In the genomic region with DNA sequence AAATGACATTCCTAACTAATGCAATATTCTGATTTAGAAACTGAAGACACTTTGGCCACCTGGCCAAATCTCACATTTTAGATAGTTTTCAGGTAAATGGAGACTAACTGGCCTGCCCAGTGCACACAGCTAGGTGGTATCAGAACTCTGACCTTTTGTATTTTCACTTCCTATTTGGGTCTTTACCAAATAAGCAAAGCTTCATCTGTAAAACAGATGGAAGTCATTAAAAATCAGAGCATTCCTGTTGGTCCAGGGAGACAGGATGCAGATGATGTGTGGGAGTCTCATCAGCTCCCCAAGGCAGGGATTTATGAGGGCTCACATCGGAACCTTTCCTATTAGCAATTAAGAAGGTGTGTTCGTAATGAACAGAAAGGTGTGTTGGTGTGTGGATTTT, we compare ENCODE assay signal across 25 cellular contexts. TPM values are rescaled to one million over a fixed set of nuclear protein-coding genes. Genes with fewer than 3 reads are reported as not detected.
DNase-seq lines count a peak whose midpoint lies in the region; ATAC-seq, FAIRE-seq and TF ChIP-seq lines count a peak whose summit lies in the region.
"Had no signal": no experiment of that assay in that cellular context is flagged by ENCODE, and none has a peak within 500 bp of the region (broad histone marks: within the 10 kb centered on the region; RNA-seq: fewer than 3 reads in every experiment).

No MANE protein-coding gene starts in this region.

- no peak for TF ChIP-seq CTCF in AG10803 (conservative IDR thresholded peaks at IDR 0.05; ENCODE audit: low read length)
- no peak for TF ChIP-seq CTCF in mesothelial cell of epicardium (IDR thresholded peaks at IDR 0.05; ENCODE audit: unreplicated experiment)
- TF ChIP-seq CTCF in uterus (IDR thresholded peaks at IDR 0.05) = no peak

- H3K4me3 ChIP-seq in AG10803 (ENCODE audit: low read length) = no peak overlapping the region
- no peak overlapping the region for H3K4me3 ChIP-seq in uterus
- H3K4me3 ChIP-seq: ascending aorta, suprapubic skin had no signal

- intact Hi-C loops in uterus (cut with DNase I; ENCODE audit: low total_unique reads) = no loop called here

- peak; percentile 50 for ATAC-seq in SK-N-SH treated with all-trans-retinoic acid at 6 μM for 48 hours
- ATAC-seq in stimulated activated memory B cell treated with anti-CD40 and anti-IgM and Interleukin-4, amounts not matched to agents 10 μg/mL and 1 μg/mL and 100 μg/mL, for 72 hours = no peak
- ATAC-seq: activated CD8-positive, alpha-beta memory T cell treated with anti-CD3 and anti-CD28 coated beads, Interleukin-2, amount 10 ng/mL, durations not matched to agents 7 days and 5 days had no signal

- no peak overlapping the region for H3K4me3 Mint-ChIP-seq in mesothelial cell of epicardium
- no peak overlapping the region for H3K4me3 Mint-ChIP-seq in stimulated activated memory B cell treated with anti-CD40 and anti-IgM and Interleukin-4, amounts not matched to agents 10 μg/mL and 1 μg/mL and 100 μg/mL, for 72 hours
- H3K4me3 Mint-ChIP-seq: activated CD8-positive, alpha-beta memory T cell treated with anti-CD3 and anti-CD28 coated beads, Interleukin-2, amount 10 ng/mL, durations not matched to agents 7 days and 5 days; activated naive CD4-positive, alpha-beta T cell treated with anti-CD3 and anti-CD28 coated beads, Interleukin-2, amount 50 U/mL, for 24 hours; activated T-helper 1 cell treated with anti-CD3 and anti-CD28 coated beads, Interleukin-12 subunit alpha, Interleukin-12 subunit beta, Interleukin-2, Interleukin-4 antibody, amounts not matched to agents 30 ng/mL and 10 ng/mL and 1 ng/mL, durations not matched to agents 14 hours and 24 hours and 36 hours; T-helper 1 cell treated with Interleukin-12 subunit alpha and Interleukin-12 subunit beta and Interleukin-4 antibody, amounts not matched to agents 30 μg/mL and 1 μg/mL, for 36 hours had no signal

- H3K4me1 ChIP-seq in uterus = peaks cover 4 to 5% of the 10 kb centered on the region in 2 donors

- H3K36me3 Mint-ChIP-seq in mesothelial cell of epicardium = no peaks in the 10 kb centered on the region
- no peaks in the 10 kb centered on the region for H3K36me3 Mint-ChIP-seq in stimulated activated memory B cell treated with anti-CD40 and anti-IgM and Interleukin-4, amounts not matched to agents 10 μg/mL and 1 μg/mL and 100 μg/mL, for 72 hours
- H3K36me3 Mint-ChIP-seq: activated CD8-positive, alpha-beta memory T cell treated with anti-CD3 and anti-CD28 coated beads, Interleukin-2, amount 10 ng/mL, durations not matched to agents 7 days and 5 days; activated naive CD4-positive, alpha-beta T cell treated with anti-CD3 and anti-CD28 coated beads, Interleukin-2, amount 50 U/mL, for 24 hours had no signal

- DNase-seq in AG10803 (ENCODE audit: low read depth) (peak; percentile 71), GM12891 (ENCODE audit: insufficient read length, low spot score) (no peak), mesothelial cell of epicardium (ENCODE audit: low spot score in 2 of 2, unreplicated experiment in 2 of 2) (no peak), uterus (no peak), occipital lobe (lab: John Stamatoyannopoulos, UW) (no peak), NCI-H1105 (lab: John Stamatoyannopoulos, UW) (no peak)
- DNase-seq: activated CD4-positive, alpha-beta T cell treated with anti-CD3 and anti-CD28 coated beads for 48 hours; activated CD8-positive, alpha-beta memory T cell treated with anti-CD3 and anti-CD28 coated beads, Interleukin-2, amount 10 ng/mL, durations not matched to agents 7 days and 5 days; DND-41; effector memory CD4-positive, alpha-beta T cell; hypothalamus; islet precursor cell; NCI-H1092 treated with DMSO at 0.1 percent for 48 hours; NCI-H2081 treated with DMSO at 0.1 percent for 48 hours; NCI-H524 treated with DMSO at 0.1 percent for 48 hours; SIG-M5; stimulated activated CD4-positive, alpha-beta T cell treated with anti-CD3 and anti-CD28 coated beads, Interleukin-15, amount 100 ng/mL, for 24 hours had no signal

- H3K36me3 ChIP-seq in uterus = no peaks in the 10 kb centered on the region
- H3K36me3 ChIP-seq: ascending aorta, neutrophil, suprapubic skin had no signal

- H3K9me3 Mint-ChIP-seq in mesothelial cell of epicardium = no peaks in the 10 kb centered on the region
- H3K9me3 Mint-ChIP-seq in stimulated activated memory B cell treated with anti-CD40 and anti-IgM and Interleukin-4, amounts not matched to agents 10 μg/mL and 1 μg/mL and 100 μg/mL, for 72 hours = no peaks in the 10 kb centered on the region
- H3K9me3 Mint-ChIP-seq: activated naive CD4-positive, alpha-beta T cell treated with anti-CD3 and anti-CD28 coated beads, Interleukin-2, amount 50 U/mL, for 24 hours; activated T-helper 1 cell treated with anti-CD3 and anti-CD28 coated beads, Interleukin-12 subunit alpha, Interleukin-12 subunit beta, Interleukin-2, Interleukin-4 antibody, amounts not matched to agents 30 ng/mL and 10 ng/mL and 1 ng/mL, durations not matched to agents 14 hours and 24 hours and 36 hours; T-helper 1 cell treated with Interleukin-12 subunit alpha and Interleukin-12 subunit beta and Interleukin-4 antibody, amounts not matched to agents 30 μg/mL and 1 μg/mL, for 36 hours had no signal

- H3K27ac ChIP-seq in uterus = peak overlapping the region in 1 of 2 donors; percentile 57
- H3K27ac ChIP-seq: ascending aorta, neutrophil, suprapubic skin had no signal

- no peaks in the 10 kb centered on the region for H3K9me3 ChIP-seq in uterus
- H3K9me3 ChIP-seq: ascending aorta, neutrophil, suprapubic skin had no signal

- no peaks in the 10 kb centered on the region for H3K27me3 ChIP-seq in uterus
- H3K27me3 ChIP-seq: ascending aorta, neutrophil, suprapubic skin had no signal

- peak; percentile 62 for FAIRE-seq in GM12891 (lab: Jason Lieb, UNC)

- peaks cover 65% of the 10 kb centered on the region for H3K4me1 Mint-ChIP-seq in mesothelial cell of epicardium
- peaks cover 6% of the 10 kb centered on the region for H3K4me1 Mint-ChIP-seq in stimulated activated memory B cell treated with anti-CD40 and anti-IgM and Interleukin-4, amounts not matched to agents 10 μg/mL and 1 μg/mL and 100 μg/mL, for 72 hours

- peak overlapping the region; percentile 31 for H3K27ac Mint-ChIP-seq in mesothelial cell of epicardium
- H3K27ac Mint-ChIP-seq in stimulated activated memory B cell treated with anti-CD40 and anti-IgM and Interleukin-4, amounts not matched to agents 10 μg/mL and 1 μg/mL and 100 μg/mL, for 72 hours = no peak overlapping the region
- H3K27ac Mint-ChIP-seq: activated CD8-positive, alpha-beta memory T cell treated with anti-CD3 and anti-CD28 coated beads, Interleukin-2, amount 10 ng/mL, durations not matched to agents 7 days and 5 days; activated naive CD4-positive, alpha-beta T cell treated with anti-CD3 and anti-CD28 coated beads, Interleukin-2, amount 50 U/mL, for 24 hours; activated T-helper 1 cell treated with anti-CD3 and anti-CD28 coated beads, Interleukin-12 subunit alpha, Interleukin-12 subunit beta, Interleukin-2, Interleukin-4 antibody, amounts not matched to agents 30 ng/mL and 10 ng/mL and 1 ng/mL, durations not matched to agents 14 hours and 24 hours and 36 hours; T-helper 1 cell treated with Interleukin-12 subunit alpha and Interleukin-12 subunit beta and Interleukin-4 antibody, amounts not matched to agents 30 μg/mL and 1 μg/mL, for 36 hours had no signal

- TF ChIP-seq POLR2A in GM12891 (IDR thresholded peaks at IDR 0.05; ENCODE audit: low read depth, low read length) = no peak
- no peak for TF ChIP-seq POLR2A in uterus (IDR thresholded peaks at IDR 0.05)

- H3K27me3 Mint-ChIP-seq in mesothelial cell of epicardium (ENCODE audit: low read depth) = no peaks in the 10 kb centered on the region
- H3K27me3 Mint-ChIP-seq in stimulated activated memory B cell treated with anti-CD40 and anti-IgM and Interleukin-4, amounts not matched to agents 10 μg/mL and 1 μg/mL and 100 μg/mL, for 72 hours = no peaks in the 10 kb centered on the region
- H3K27me3 Mint-ChIP-seq: activated CD8-positive, alpha-beta memory T cell treated with anti-CD3 and anti-CD28 coated beads, Interleukin-2, amount 10 ng/mL, durations not matched to agents 7 days and 5 days; activated naive CD4-positive, alpha-beta T cell treated with anti-CD3 and anti-CD28 coated beads, Interleukin-2, amount 50 U/mL, for 24 hours had no signal

TF ChIP-seq in GM12891, 5 proteins besides CTCF, POLR2A, EP300 and RAD21:
- TF ChIP-seq TAF1 (IDR thresholded peaks at IDR 0.05; ENCODE audit: low read depth, low read length) (no peak), SPI1 (IDR thresholded peaks at IDR 0.05; ENCODE audit: low read depth, low read length) (peak; percentile 71)

TF ChIP-seq in SK-N-SH treated with all-trans-retinoic acid at 6 μM for 48 hours, 23 proteins besides CTCF, POLR2A, EP300 and RAD21:
- TF ChIP-seq, protein P1, sequence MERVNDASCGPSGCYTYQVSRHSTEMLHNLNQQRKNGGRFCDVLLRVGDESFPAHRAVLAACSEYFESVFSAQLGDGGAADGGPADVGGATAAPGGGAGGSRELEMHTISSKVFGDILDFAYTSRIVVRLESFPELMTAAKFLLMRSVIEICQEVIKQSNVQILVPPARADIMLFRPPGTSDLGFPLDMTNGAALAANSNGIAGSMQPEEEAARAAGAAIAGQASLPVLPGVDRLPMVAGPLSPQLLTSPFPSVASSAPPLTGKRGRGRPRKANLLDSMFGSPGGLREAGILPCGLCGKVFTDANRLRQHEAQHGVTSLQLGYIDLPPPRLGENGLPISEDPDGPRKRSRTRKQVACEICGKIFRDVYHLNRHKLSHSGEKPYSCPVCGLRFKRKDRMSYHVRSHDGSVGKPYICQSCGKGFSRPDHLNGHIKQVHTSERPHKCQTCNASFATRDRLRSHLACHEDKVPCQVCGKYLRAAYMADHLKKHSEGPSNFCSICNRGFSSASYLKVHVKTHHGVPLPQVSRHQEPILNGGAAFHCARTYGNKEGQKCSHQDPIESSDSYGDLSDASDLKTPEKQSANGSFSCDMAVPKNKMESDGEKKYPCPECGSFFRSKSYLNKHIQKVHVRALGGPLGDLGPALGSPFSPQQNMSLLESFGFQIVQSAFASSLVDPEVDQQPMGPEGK (CRISPR knock-in tag; IDR thresholded peaks at IDR 0.05; ENCODE audit: borderline replicate concordance) = no peak
- TF ChIP-seq TCF4 (CRISPR knock-in tag; IDR thresholded peaks at IDR 0.05; ENCODE audit: borderline replicate concordance) (peak; percentile 64), ZNF565 (CRISPR knock-in tag; conservative IDR thresholded peaks at IDR 0.05; ENCODE audit: low read depth) (no peak)

RNA-seq across cellular contexts. Expression of a gene that starts 57.7 kb away (rescaled TPM):
- polyA plus RNA-seq in GM12891 (2012; ENCODE audit: low read depth, missing spikeins) = 13.3 TPM
- total RNA-seq in mesothelial cell of epicardium = 30.5 to 31.3 TPM (median 31.2 TPM) in 3 replicates
- 10 to 100 TPM; 25.1 to 94.4 (median 54.4) TPM for total RNA-seq in uterus
- 1.7 TPM for total RNA-seq in occipital lobe
